ENCODE assay signal across 9 cellular contexts in the genomic region with DNA sequence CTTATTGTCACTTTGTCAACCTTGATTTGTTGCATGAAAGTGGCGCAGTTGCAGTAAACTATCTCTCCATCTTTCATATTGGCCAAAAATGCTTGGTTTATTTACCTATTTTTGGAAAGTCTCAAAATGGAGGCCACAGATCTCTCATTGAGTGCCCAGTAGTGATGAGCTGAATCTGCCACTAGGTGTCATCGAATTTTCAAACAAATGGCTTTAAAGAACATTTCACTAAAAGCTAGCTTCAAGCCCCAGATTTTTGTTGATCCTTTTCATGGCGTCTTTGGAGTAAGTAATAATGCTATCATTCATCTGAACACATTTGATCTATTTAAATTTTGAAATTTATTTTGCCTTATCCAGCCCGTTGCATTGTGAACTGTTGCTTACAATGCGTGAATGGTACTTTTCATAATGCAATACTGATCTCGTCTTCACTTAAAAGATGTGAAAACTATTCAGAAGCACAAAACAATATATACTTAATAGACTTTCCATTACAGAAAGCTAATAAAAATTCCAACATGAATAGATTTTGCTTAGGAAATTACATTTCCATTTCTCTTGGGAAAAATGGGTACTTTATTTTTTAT.
DNase-seq lines count a peak whose midpoint lies in the region; ATAC-seq, FAIRE-seq and TF ChIP-seq lines count a peak whose summit lies in the region.
"Had no signal": no experiment of that assay in that cellular context is flagged by ENCODE, and none has a peak within 500 bp of the region (broad histone marks: within the 10 kb centered on the region; RNA-seq: fewer than 3 reads in every experiment).

No MANE protein-coding gene starts in this region.

- no peak for TF ChIP-seq EP300 in transverse colon (IDR thresholded peaks at IDR 0.05; ENCODE audit: low read depth)

- H3K27me3 ChIP-seq in DND-41 (ENCODE audit: insufficient read depth, low read length, poor library complexity) (no peaks in the 10 kb centered on the region), OCI-LY3 (ENCODE audit: low read depth, low read length) (peaks cover 3% of the 10 kb centered on the region; the same call in 1 of the 2 replicates), transverse colon (no peaks in the 10 kb centered on the region), pancreas (no peaks in the 10 kb centered on the region)

- 49 to 65% methylated on average over 6 of the region's 6 CpGs for WGBS in transverse colon (ENCODE audit: low coverage in 1 of 2), 2 donors
- WGBS in pancreas, 2 donors: 56 to 57% methylated on average over 6 of the region's 6 CpGs

- H3K27me3 Mint-ChIP-seq in immature natural killer cell (ENCODE audit: low read depth in 3 of 3): no peaks in the 10 kb centered on the region

- H3K9me3 ChIP-seq in DND-41 (ENCODE audit: insufficient read depth, low read length, severe bottlenecking) (no peaks in the 10 kb centered on the region), OCI-LY3 (ENCODE audit: insufficient read depth, low read length) (no peaks in the 10 kb centered on the region), transverse colon (no peaks in the 10 kb centered on the region), pancreas (no peaks in the 10 kb centered on the region)

- peaks cover 1 to 22% (median 8%) of the 10 kb centered on the region in 6 donors for H3K9me3 Mint-ChIP-seq in immature natural killer cell

- H3K4me3 Mint-ChIP-seq in immature natural killer cell: no peak overlapping the region
- H3K4me3 Mint-ChIP-seq: IgD-negative memory B cell had no signal

- TF ChIP-seq CTCF in DND-41 (IDR thresholded peaks at IDR 0.05; ENCODE audit: borderline replicate concordance, extremely low read depth, low read length, poor library complexity, severe bottlenecking) (peak; percentile 65), OCI-LY3 (IDR thresholded peaks at IDR 0.05; ENCODE audit: low read depth, low read length) (peak; percentile 84), transverse colon (IDR thresholded peaks at IDR 0.05) (peak in 1 of 5 experiments; percentile 18), pancreas (IDR thresholded peaks at IDR 0.05) (peak in 1 of 4 donors; percentile 22)

- H3K36me3 ChIP-seq in DND-41 (ENCODE audit: insufficient read depth, low read length) (no peaks in the 10 kb centered on the region), OCI-LY3 (replicated peaks; ENCODE audit: low read depth, low read length) (no peaks in the 10 kb centered on the region), transverse colon (no peaks in the 10 kb centered on the region), pancreas (no peaks in the 10 kb centered on the region)

- no peak overlapping the region for H3K9ac ChIP-seq in DND-41 (ENCODE audit: low read depth, low read length)
- H3K9ac ChIP-seq in OCI-LY3 (ENCODE audit: low read length): no peak overlapping the region

- no peak for TF ChIP-seq POLR2A in transverse colon (IDR thresholded peaks at IDR 0.05)

- intact Hi-C loops in transverse colon (cut with DNase I; ENCODE audit: low total_unique reads): no loop called here
- intact Hi-C loops in pancreas (cut with DNase I): no loop called here

- in situ Hi-C loops in transverse colon (cut with MboI; ENCODE audit: low pct_ligation_motif_present in 1 of 4, low pct_unique_long_range_greater_than_20kb in 1 of 4, low sequenced_read_pairs in 3 of 4): no loop called here

- DNase-seq in DND-41 (peak; percentile 7), HCEC 1CT (peak; percentile 35), hepatic stellate cell (ENCODE audit: low spot score) (peak; percentile 2), transverse colon (no peak), pancreas (no peak), immature natural killer cell (no peak)

- H2AFZ ChIP-seq in DND-41 (ENCODE audit: low read depth, low read length) (peak overlapping the region; percentile 62), OCI-LY3 (ENCODE audit: low read depth, low read length) (peak overlapping the region; percentile 100)

- H3K4me2 ChIP-seq in DND-41 (ENCODE audit: insufficient read depth, low read length): no peak overlapping the region
- H3K4me2 ChIP-seq in OCI-LY3 (ENCODE audit: low read length): peak overlapping the region; percentile 62

- H3K79me2 ChIP-seq in DND-41 (ENCODE audit: insufficient read depth, low read length): no peaks in the 10 kb centered on the region
- H3K79me2 ChIP-seq in OCI-LY3 (ENCODE audit: low read length): no peaks in the 10 kb centered on the region

- H3K36me3 Mint-ChIP-seq in immature natural killer cell: no peaks in the 10 kb centered on the region
- H3K36me3 Mint-ChIP-seq: IgD-negative memory B cell had no signal

- no peaks in the 10 kb centered on the region for H3K4me1 Mint-ChIP-seq in immature natural killer cell
- H3K4me1 Mint-ChIP-seq: IgD-negative memory B cell had no signal

- H3K4me3 ChIP-seq in DND-41 (ENCODE audit: low read depth in 1 of 2, low read length in 2 of 2): no peak overlapping the region
- H3K4me3 ChIP-seq in OCI-LY3 (ENCODE audit: low read length): peak overlapping the region; percentile 60
- no peak overlapping the region for H3K4me3 ChIP-seq in transverse colon
- no peak overlapping the region for H3K4me3 ChIP-seq in pancreas

- no peaks in the 10 kb centered on the region for H3K4me1 ChIP-seq in DND-41 (ENCODE audit: insufficient read depth, low read length)
- peaks cover 15% of the 10 kb centered on the region for H3K4me1 ChIP-seq in OCI-LY3 (ENCODE audit: low read length)
- no peaks in the 10 kb centered on the region for H3K4me1 ChIP-seq in transverse colon
- H3K4me1 ChIP-seq in pancreas: no peaks in the 10 kb centered on the region

- ATAC-seq in DND-41 (ENCODE audit: insufficient read depth, low read depth) (peak; percentile 60; the same call in 1 of the 3 replicates), GM21447 (IDR thresholded peaks at IDR 0.05; ENCODE audit: unreplicated experiment) (no peak), pancreas (no peak)

- H3K27ac ChIP-seq in DND-41 (ENCODE audit: low read length) (no peak overlapping the region), OCI-LY3 (ENCODE audit: low read length) (no peak overlapping the region), transverse colon (no peak overlapping the region), pancreas (no peak overlapping the region)

- H4K20me1 ChIP-seq in DND-41 (ENCODE audit: insufficient read depth, low read length): no peaks in the 10 kb centered on the region
- no peaks in the 10 kb centered on the region for H4K20me1 ChIP-seq in OCI-LY3 (ENCODE audit: insufficient read depth, low read length)

- no peak overlapping the region for H3K27ac Mint-ChIP-seq in immature natural killer cell
- H3K27ac Mint-ChIP-seq: IgD-negative memory B cell had no signal

- no peak for FAIRE-seq in pancreas (lab: Jason Lieb, UNC)

Comparison
In these comparisons a context has a peak if more than half of its experiments do, and no peak if none do; other contexts are left out.
1. DNase-seq: peak in DND-41 (single experiment), HCEC 1CT (single experiment) and hepatic stellate cell (single experiment); none in transverse colon (single experiment), pancreas (0 of 6) and immature natural killer cell (0 of 3).